8 cellular contexts compared by ENCODE assay signal in the genomic region with DNA sequence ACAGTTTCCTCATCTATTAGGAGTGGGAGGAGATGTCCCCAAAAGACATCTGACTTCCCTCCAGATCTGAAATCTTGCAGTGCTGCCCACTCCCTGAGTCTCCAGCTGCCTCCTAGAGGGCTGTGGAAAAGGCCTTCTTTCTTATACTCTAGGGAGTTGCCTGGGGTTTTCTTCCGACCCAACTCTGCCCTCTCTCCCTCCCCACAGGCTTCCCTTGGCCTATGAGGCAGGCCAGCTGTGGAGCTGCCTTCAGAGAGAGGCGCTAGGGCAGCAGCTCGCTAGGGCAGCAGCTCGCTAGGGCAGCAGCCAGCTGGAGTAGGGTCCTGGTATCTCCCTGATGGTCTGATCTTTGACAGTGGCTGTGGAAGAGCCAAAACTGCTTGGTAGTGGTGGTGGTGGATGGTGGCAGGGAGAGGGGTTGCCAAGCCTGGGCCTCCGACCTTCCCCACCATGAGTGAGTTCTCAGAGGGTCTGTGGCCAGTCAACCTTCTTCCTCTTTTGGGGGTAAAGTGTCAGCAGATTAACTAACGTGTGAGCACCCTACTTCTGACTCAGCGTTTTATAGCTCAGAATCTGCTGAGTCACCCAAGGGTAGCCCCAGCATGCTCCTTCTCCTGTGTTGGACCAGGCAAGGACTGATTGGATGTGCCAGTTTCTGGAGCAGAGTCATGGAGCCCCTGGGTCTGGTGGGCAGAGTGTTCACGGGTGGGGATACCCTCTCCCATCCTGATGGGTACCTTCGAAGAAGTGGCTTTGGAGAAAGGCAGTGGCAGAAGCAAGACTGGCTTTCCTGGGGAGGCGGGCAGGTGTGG. TPM values are rescaled to one million over a fixed set of nuclear protein-coding genes. Genes with fewer than 3 reads are reported as not detected.
A peak's percentile ranks its signal among the peaks of the same experiment; 100 is the strongest.
DNase-seq lines count a peak whose midpoint lies in the region; ATAC-seq and TF ChIP-seq lines count a peak whose summit lies in the region.

No MANE protein-coding gene starts in this region.

- H3K27ac Mint-ChIP-seq in natural killer cell: no peak overlapping the region

- peaks cover 60 to 72% (median 62%) of the 10 kb centered on the region in 10 experiments for H3K4me1 ChIP-seq in BLaER1 treated with 17β-estradiol and CSF1 and Interleukin-3, amounts not matched to agents 10 nM and 100 nM
- H3K4me1 ChIP-seq in mammary epithelial cell (ENCODE audit: insufficient read depth, low read length): peaks cover 44% of the 10 kb centered on the region

- peaks cover 16 to 32% of the 10 kb centered on the region in 2 donors for H3K4me1 Mint-ChIP-seq in natural killer cell

- no peaks in the 10 kb centered on the region for H3K9me3 ChIP-seq in BLaER1 treated with 17β-estradiol and CSF1 and Interleukin-3, amounts not matched to agents 10 nM and 100 nM (replicated peaks in 1 of 11)
- H3K9me3 ChIP-seq in mammary epithelial cell (replicated peaks; ENCODE audit: insufficient read depth, low read length): no peaks in the 10 kb centered on the region

- peak overlapping the region; percentile 92 to 100 (median 98) for H3K4me2 ChIP-seq in BLaER1 treated with 17β-estradiol and CSF1 and Interleukin-3, amounts not matched to agents 10 nM and 100 nM
- H3K4me2 ChIP-seq in mammary epithelial cell (ENCODE audit: insufficient read depth, low read depth, low read length): peak overlapping the region; percentile 2

- no peak for TF ChIP-seq CTCF in mammary epithelial cell (conservative IDR thresholded peaks at IDR 0.05 in 1 of 2, IDR thresholded peaks at IDR 0.05 in 1 of 2; ENCODE audit: extremely low read depth in 1 of 2, insufficient read depth in 1 of 2, low read depth in 1 of 2, low read length in 2 of 2)
- TF ChIP-seq CTCF in natural killer cell (IDR thresholded peaks at IDR 0.05): no peak

- peaks cover 0 to 6% of the 10 kb centered on the region in 2 donors for H3K27me3 Mint-ChIP-seq in natural killer cell (ENCODE audit: low read depth in 2 of 2)

- no TSS peak for BruUV-seq in mammary epithelial cell (replicated peaks; lab: Mats Ljungman, UMichigan)

- H3K27me3 ChIP-seq in BLaER1 treated with 17β-estradiol and CSF1 and Interleukin-3, amounts not matched to agents 10 nM and 100 nM: no peaks in the 10 kb centered on the region; a peak in 1 of 22 replicates
- no peaks in the 10 kb centered on the region for H3K27me3 ChIP-seq in mammary epithelial cell (ENCODE audit: insufficient read depth, low read length)

- in situ Hi-C loops in mammary epithelial cell (cut with MboI; ENCODE audit: low sequenced_read_pairs in 2 of 2): loop anchor here (5.0 kb wide), 2 partner anchors 33 to 62 kb away; no protein-coding TSS in a partner anchor

- no peaks in the 10 kb centered on the region for H3K9me3 Mint-ChIP-seq in natural killer cell

- no peaks in the 10 kb centered on the region for H3K36me3 Mint-ChIP-seq in natural killer cell

- WGBS in mammary epithelial cell (ENCODE audit: low coverage, missing lambda C conversion rate): 87% methylated on average over 10 of the region's 10 CpGs

- peak overlapping the region; percentile 48 to 95 (median 88) for H3K27ac ChIP-seq in BLaER1 treated with 17β-estradiol and CSF1 and Interleukin-3, amounts not matched to agents 10 nM and 100 nM
- no peak overlapping the region for H3K27ac ChIP-seq in mammary epithelial cell (ENCODE audit: insufficient read depth, low read depth, low read length)

- DNase-seq in M059J (ENCODE audit: low read depth) (peak; percentile 44), mammary epithelial cell (no peak), natural killer cell (no peak), NCI-H748 (lab: John Stamatoyannopoulos, UW; ENCODE audit: unreplicated experiment) (no peak)
- DNase-seq in effector CD4-positive, alpha-beta T cell: no peak
- no peak for DNase-seq in stimulated activated CD4-positive, alpha-beta T cell treated with anti-CD3 and anti-CD28 coated beads, Interleukin-4, amount 100 ng/mL, for 24 hours

- peak overlapping the region; percentile 88 for H3K4me3 Mint-ChIP-seq in natural killer cell

- peak overlapping the region in 7 of 10 experiments; percentile 3 to 86 (median 76); a peak in 10 of 20 replicates for H3K4me3 ChIP-seq in BLaER1 treated with 17β-estradiol and CSF1 and Interleukin-3, amounts not matched to agents 10 nM and 100 nM
- no peak overlapping the region for H3K4me3 ChIP-seq in mammary epithelial cell (replicated peaks in 1 of 3; ENCODE audit: insufficient read depth in 1 of 3, low read depth in 2 of 3, low read length in 3 of 3)

- no peak overlapping the region for H2AFZ ChIP-seq in mammary epithelial cell (ENCODE audit: low read depth, low read length)

- H4K20me1 ChIP-seq in BLaER1 treated with 17β-estradiol and CSF1 and Interleukin-3, amounts not matched to agents 10 nM and 100 nM: peaks cover 7 to 22% (median 13%) of the 10 kb centered on the region in 11 experiments; a peak in 14 of 22 replicates
- H4K20me1 ChIP-seq in mammary epithelial cell (ENCODE audit: insufficient read depth, low read length): no peaks in the 10 kb centered on the region

- no peaks in the 10 kb centered on the region for H3K36me3 ChIP-seq in BLaER1 treated with 17β-estradiol and CSF1 and Interleukin-3, amounts not matched to agents 10 nM and 100 nM
- H3K36me3 ChIP-seq in mammary epithelial cell (ENCODE audit: insufficient read depth, low read length): no peaks in the 10 kb centered on the region

- dilution Hi-C loops in mammary epithelial cell (cut with HindIII; ENCODE audit: low sequenced_read_pairs): loop anchor here (5.0 kb wide), 1 partner anchor 53 kb away; no protein-coding TSS in a partner anchor

- H3K9ac ChIP-seq in BLaER1 treated with 17β-estradiol and CSF1 and Interleukin-3, amounts not matched to agents 10 nM and 100 nM: peak overlapping the region; percentile 26 to 85 (median 70); a peak in 19 of 22 replicates
- H3K9ac ChIP-seq in mammary epithelial cell (ENCODE audit: insufficient read depth, low read length): no peak overlapping the region

- intact Hi-C loops in mammary epithelial cell (cut with micrococcal nuclease): loop anchor here (10.0 kb wide), 1 partner anchor 389 kb away; no protein-coding TSS in a partner anchor
- intact Hi-C loops in natural killer cell (cut with micrococcal nuclease): no loop called here

- CTCF ChIA-PET in mammary epithelial cell (lab: Charles Lee; ENCODE audit: low non-redundant PET): no interaction called here

- H3K79me2 ChIP-seq in mammary epithelial cell (ENCODE audit: insufficient read depth, low read length): peaks cover 9% of the 10 kb centered on the region

- ATAC-seq in natural killer cell: no peak
- ATAC-seq in HG02623 (IDR thresholded peaks at IDR 0.05; ENCODE audit: unreplicated experiment): no peak

RNA-seq across cellular contexts. Expression of gene SLC48A1, which starts 2.3 kb away (rescaled TPM):
- 12.8 and 12.9 TPM in 2 replicates for total RNA-seq in M059J (2014; rRNA removed; shearing (Covaris generic))
- total RNA-seq in mammary epithelial cell (10 to 100 TPM; 22.0 to 29.3 TPM), natural killer cell (1 to 10 TPM; 2.0 to 4.4 (median 3.4) TPM)
- polyA plus RNA-seq in mammary epithelial cell: 11.8 TPM
- polyA minus RNA-seq in mammary epithelial cell: 22.0 TPM

RNA-seq across cellular contexts. Expression of gene RAPGEF3, which starts 16.6 kb away (rescaled TPM):
- total RNA-seq in M059J (2014; rRNA removed; shearing (Covaris generic)): 1.2 and 2.6 TPM in 2 replicates
- total RNA-seq in mammary epithelial cell (10 to 100 TPM in 1 of 2 donors, 1 to 10 TPM in 1; 9.7 to 41.0 TPM), natural killer cell (under 1 TPM; 0.23 to 0.73 (median 0.49) TPM)
- polyA plus RNA-seq in mammary epithelial cell: 6.2 TPM
- polyA minus RNA-seq in mammary epithelial cell: 10.0 TPM

RNA-seq across cellular contexts. Expression of gene HDAC7, which starts 44.4 kb away (rescaled TPM):
- total RNA-seq in M059J (2014; rRNA removed; shearing (Covaris generic)): 22.8 and 26.1 TPM in 2 replicates
- total RNA-seq in mammary epithelial cell: 10 to 100 TPM; 17.7 to 72.1 TPM
- polyA plus RNA-seq in mammary epithelial cell: 30.5 TPM
- polyA minus RNA-seq in mammary epithelial cell: 96.1 TPM
- 100 to 1,000 TPM; 141 to 235 (median 147) TPM for total RNA-seq in natural killer cell

RNA-seq across cellular contexts. Expression of gene ENDOU, which starts 50.0 kb away (rescaled TPM):
- total RNA-seq in M059J (2014; rRNA removed; shearing (Covaris generic)): not detected in 2 replicates
- not detected for total RNA-seq in mammary epithelial cell
- not detected for polyA plus RNA-seq in mammary epithelial cell
- polyA minus RNA-seq in mammary epithelial cell: not detected
- total RNA-seq in natural killer cell: under 1 TPM; 0.20 to 0.41 (median 0.24) TPM

Comparison
In these comparisons a context has a peak if more than half of its experiments do, and no peak if none do; other contexts are left out.
1. H3K4me3 ChIP-seq: peak in BLaER1 treated with 17β-estradiol and CSF1 and Interleukin-3, amounts not matched to agents 10 nM and 100 nM (7 of 10); none in mammary epithelial cell (0 of 3).